18 cellular contexts compared by ENCODE assay signal in genomic region chr9:89865357-89865756, GRCh38.
"Had no signal": no experiment of that assay in that cellular context is flagged by ENCODE, and none has a peak within 500 bp of the region (broad histone marks: within the 10 kb centered on the region; RNA-seq: fewer than 3 reads in every experiment).

No MANE protein-coding gene starts in this region.

- DNase-seq: cortex of kidney; effector CD8-positive, alpha-beta T cell; hippocampal formation; left colon; left ventricle myocardium superior; mesendoderm; naive thymus-derived CD4-positive, alpha-beta T cell; nephron progenitor cell; stimulated activated CD4-positive, alpha-beta T cell treated with anti-CD3 and anti-CD28 coated beads, Interleukin-4, amount 100 ng/mL, for 1 hour; stimulated activated CD8-positive, alpha-beta memory T cell treated with anti-CD3 and anti-CD28 coated beads, Interleukin-4, amount 100 ng/mL, for 48 hours; testis; transverse colon had no signal

- H3K9me3 ChIP-seq: heart left ventricle, right atrium auricular region, testis, transverse colon had no signal

- H3K36me3 ChIP-seq: heart left ventricle, right atrium auricular region, transverse colon had no signal

- H3K4me3 Mint-ChIP-seq: naive thymus-derived CD4-positive, alpha-beta T cell; nephron progenitor cell; stimulated activated effector memory CD8-positive, alpha-beta T cell treated with anti-CD3 and anti-CD28 coated beads, Interleukin-12 subunit alpha, Interleukin-12 subunit beta, amount 100 ng/mL, for 72 hours; stimulated activated naive CD8-positive, alpha-beta T cell treated with anti-CD3 and anti-CD28 coated beads, Interleukin-15, Interleukin-2, amounts not matched to agents 100 ng/mL and 50 ng/mL, for 24 hours had no signal

- ATAC-seq: heart left ventricle; left colon; left ventricle myocardium superior; naive thymus-derived CD4-positive, alpha-beta T cell; stimulated activated effector memory CD8-positive, alpha-beta T cell treated with anti-CD3 and anti-CD28 coated beads, Interleukin-12 subunit alpha, Interleukin-12 subunit beta, amount 100 ng/mL, for 72 hours had no signal

- H3K27ac ChIP-seq: dorsolateral prefrontal cortex, heart left ventricle, right atrium auricular region, testis, transverse colon had no signal

- H3K9me3 Mint-ChIP-seq: naive thymus-derived CD4-positive, alpha-beta T cell; nephron progenitor cell; stimulated activated effector memory CD8-positive, alpha-beta T cell treated with anti-CD3 and anti-CD28 coated beads, Interleukin-12 subunit alpha, Interleukin-12 subunit beta, amount 100 ng/mL, for 72 hours; stimulated activated naive CD8-positive, alpha-beta T cell treated with anti-CD3 and anti-CD28 coated beads, Interleukin-15, Interleukin-2, amounts not matched to agents 100 ng/mL and 50 ng/mL, for 24 hours had no signal

- H3K27me3 ChIP-seq: dorsolateral prefrontal cortex, heart left ventricle, right atrium auricular region, testis, transverse colon had no signal

- H3K27ac Mint-ChIP-seq: naive thymus-derived CD4-positive, alpha-beta T cell; stimulated activated effector memory CD8-positive, alpha-beta T cell treated with anti-CD3 and anti-CD28 coated beads, Interleukin-12 subunit alpha, Interleukin-12 subunit beta, amount 100 ng/mL, for 72 hours; stimulated activated naive CD8-positive, alpha-beta T cell treated with anti-CD3 and anti-CD28 coated beads, Interleukin-15, Interleukin-2, amounts not matched to agents 100 ng/mL and 50 ng/mL, for 24 hours had no signal

- H3K4me3 ChIP-seq: dorsolateral prefrontal cortex, heart left ventricle, right atrium auricular region, smooth muscle cell, testis, transverse colon had no signal

- H3K4me1 Mint-ChIP-seq: stimulated activated effector memory CD8-positive, alpha-beta T cell treated with anti-CD3 and anti-CD28 coated beads, Interleukin-12 subunit alpha, Interleukin-12 subunit beta, amount 100 ng/mL, for 72 hours had no signal

- H3K4me1 ChIP-seq: testis, transverse colon had no signal
